ENCODE assay signal across 10 cellular contexts in genomic region chr10:35421553-35422178, GRCh38.
DNase-seq lines count a peak whose midpoint lies in the region; ATAC-seq and TF ChIP-seq lines count a peak whose summit lies in the region.
"Had no signal": no experiment of that assay in that cellular context is flagged by ENCODE, and none has a peak within 500 bp of the region (broad histone marks: within the 10 kb centered on the region; RNA-seq: fewer than 3 reads in every experiment).

No MANE protein-coding gene starts in this region.

- TF ChIP-seq CTCF in endodermal cell (conservative IDR thresholded peaks at IDR 0.05) (no peak), GM10266 (IDR thresholded peaks at IDR 0.05; ENCODE audit: control insufficient read depth, insufficient read depth, low read depth, missing control alignments) (no peak)

- no peak overlapping the region for H2BK15ac ChIP-seq in mesendoderm (replicated peaks; ENCODE audit: low read depth)

- peak overlapping the region; percentile 21 for H3K9ac ChIP-seq in endodermal cell (ENCODE audit: extremely low read depth, low read length, poor library complexity, severe bottlenecking)
- H3K9ac ChIP-seq in mesendoderm (ENCODE audit: low read length): no peak overlapping the region

- H3K79me2 ChIP-seq in mesendoderm (ENCODE audit: control insufficient read depth, insufficient read depth, low read length): peaks cover 32% of the 10 kb centered on the region

- intact Hi-C loops in aorta (cut with DNase I): no loop called here

- H4K8ac ChIP-seq in mesendoderm (ENCODE audit: low read depth, low read length): no peak overlapping the region

- peak overlapping the region; percentile 25 for H3K23ac ChIP-seq in mesendoderm (ENCODE audit: low read length)

- H3K27ac Mint-ChIP-seq in T-helper 2 cell treated with Interferon-gamma antibody and Interleukin-4, amounts not matched to agents 5 μg/mL and 100 μg/mL, for 36 hours: peak overlapping the region; percentile 6
- H3K27ac Mint-ChIP-seq in endodermal cell: peak overlapping the region; percentile 90

- no peak overlapping the region for H2BK120ac ChIP-seq in mesendoderm (ENCODE audit: low read depth, low read length)

- 66 to 67% methylated on average over 2 to 5 of the region's 5 CpGs for WGBS in endodermal cell (ENCODE audit: insufficient coverage in 1 of 2, insufficient read length in 1 of 2), 2 experiments
- WGBS in mesendoderm (ENCODE audit: extremely low coverage, insufficient coverage, low lambda C conversion rate): no CpG with 5 or more reads among the region's 5 CpGs
- 15 to 17% methylated on average over 5 of the region's 5 CpGs for WGBS in aorta, 2 donors

- ATAC-seq in aorta (ENCODE audit: low FRiP score): peak; percentile 79
- ATAC-seq in HG02759 (IDR thresholded peaks at IDR 0.05; ENCODE audit: unreplicated experiment): no peak
- ATAC-seq in GM21381 (IDR thresholded peaks at IDR 0.05; ENCODE audit: unreplicated experiment): no peak

- H3K27me3 Mint-ChIP-seq in T-helper 2 cell treated with Interferon-gamma antibody and Interleukin-4, amounts not matched to agents 5 μg/mL and 100 μg/mL, for 36 hours (ENCODE audit: low read depth): no peaks in the 10 kb centered on the region
- no peaks in the 10 kb centered on the region for H3K27me3 Mint-ChIP-seq in endodermal cell (ENCODE audit: insufficient read depth)

- H3K9me3 ChIP-seq in endodermal cell (ENCODE audit: control insufficient read depth, low read length): no peaks in the 10 kb centered on the region
- H3K9me3 ChIP-seq in aorta (ENCODE audit: control insufficient read depth, low read length): no peaks in the 10 kb centered on the region

- no peak overlapping the region for H4K5ac ChIP-seq in mesendoderm (ENCODE audit: low read length)

- H3K27ac ChIP-seq in endodermal cell (ENCODE audit: low read depth, low read length): peak overlapping the region; percentile 34
- H3K27ac ChIP-seq in mesendoderm (ENCODE audit: low read depth, low read length): peak overlapping the region; percentile 9
- H3K27ac ChIP-seq in aorta (ENCODE audit: low read depth in 1 of 2, low read length in 2 of 2): peak overlapping the region; percentile 87 to 90
- H3K27ac ChIP-seq: 22Rv1 had no signal

- H3K36me3 Mint-ChIP-seq in T-helper 2 cell treated with Interferon-gamma antibody and Interleukin-4, amounts not matched to agents 5 μg/mL and 100 μg/mL, for 36 hours (ENCODE audit: low read depth): no peaks in the 10 kb centered on the region
- no peaks in the 10 kb centered on the region for H3K36me3 Mint-ChIP-seq in endodermal cell (ENCODE audit: low read depth)

- H3K4me1 ChIP-seq in endodermal cell (ENCODE audit: control insufficient read depth, insufficient read depth, low read length): peaks cover 2% of the 10 kb centered on the region
- peaks cover 11% of the 10 kb centered on the region for H3K4me1 ChIP-seq in mesendoderm (ENCODE audit: control insufficient read depth, low read depth, low read length)
- H3K4me1 ChIP-seq in aorta (ENCODE audit: control insufficient read depth in 1 of 2, insufficient read depth in 2 of 2, low read length in 2 of 2): peaks cover 0 to 2% of the 10 kb centered on the region in 2 donors

- no peak overlapping the region for H2BK5ac ChIP-seq in mesendoderm (ENCODE audit: low read length)

- H3K36me3 ChIP-seq in endodermal cell (ENCODE audit: control insufficient read depth, insufficient read depth, low read length) (no peaks in the 10 kb centered on the region), mesendoderm (ENCODE audit: control insufficient read depth, insufficient read depth, low read length) (no peaks in the 10 kb centered on the region), aorta (ENCODE audit: control insufficient read depth in 1 of 2, insufficient read depth in 2 of 2, low read length in 1 of 2) (no peaks in the 10 kb centered on the region)

- no peak overlapping the region for H3K4me3 Mint-ChIP-seq in T-helper 2 cell treated with Interferon-gamma antibody and Interleukin-4, amounts not matched to agents 5 μg/mL and 100 μg/mL, for 36 hours
- no peak overlapping the region for H3K4me3 Mint-ChIP-seq in endodermal cell

- H3K4ac ChIP-seq in mesendoderm (ENCODE audit: low read depth, low read length): no peak overlapping the region

- H3K27me3 ChIP-seq in endodermal cell (ENCODE audit: control insufficient read depth, insufficient read depth, low read length, poor library complexity, severe bottlenecking) (no peaks in the 10 kb centered on the region), mesendoderm (ENCODE audit: insufficient read depth, low read length, poor library complexity) (no peaks in the 10 kb centered on the region), aorta (ENCODE audit: control insufficient read depth in 1 of 2, insufficient read depth in 2 of 2, low read length in 1 of 2) (no peaks in the 10 kb centered on the region)

- peak overlapping the region; percentile 37 for H3K56ac ChIP-seq in mesendoderm (ENCODE audit: low read length)

- H3K18ac ChIP-seq in mesendoderm (ENCODE audit: low read length): no peak overlapping the region

- H3K4me2 ChIP-seq in mesendoderm (ENCODE audit: low read length): no peak overlapping the region

- H3K4me1 Mint-ChIP-seq in T-helper 2 cell treated with Interferon-gamma antibody and Interleukin-4, amounts not matched to agents 5 μg/mL and 100 μg/mL, for 36 hours (ENCODE audit: low read depth): peaks cover 8% of the 10 kb centered on the region
- peaks cover 43% of the 10 kb centered on the region for H3K4me1 Mint-ChIP-seq in endodermal cell

- no peak overlapping the region for H2AK5ac ChIP-seq in mesendoderm (ENCODE audit: low read length)

- no peak for DNase-seq in T-helper 2 cell treated with Interferon-gamma antibody and Interleukin-4, amounts not matched to agents 5 μg/mL and 100 μg/mL, for 36 hours (ENCODE audit: low spot score)
- DNase-seq in T-helper 2 cell (no peak), endodermal cell (peak; percentile 71), mesendoderm (peak; percentile 91), aorta (no peak), GM10266 (ENCODE audit: extremely low spot score) (no peak)
- DNase-seq: H7 had no signal

- no peaks in the 10 kb centered on the region for H3K9me3 Mint-ChIP-seq in T-helper 2 cell treated with Interferon-gamma antibody and Interleukin-4, amounts not matched to agents 5 μg/mL and 100 μg/mL, for 36 hours
- no peaks in the 10 kb centered on the region for H3K9me3 Mint-ChIP-seq in endodermal cell

- peaks cover 30% of the 10 kb centered on the region for H3K79me1 ChIP-seq in mesendoderm (ENCODE audit: low read length)

- H3K4me3 ChIP-seq in endodermal cell (ENCODE audit: low read length): no peak overlapping the region
- no peak overlapping the region for H3K4me3 ChIP-seq in mesendoderm (ENCODE audit: low read length)
- H3K4me3 ChIP-seq in aorta (ENCODE audit: low read length in 2 of 2): no peak overlapping the region

Comparison
In these comparisons a context has a peak if more than half of its experiments do, and no peak if none do; other contexts are left out.
1. DNase-seq: peak in endodermal cell (single experiment) and mesendoderm (single experiment); none in T-helper 2 cell treated with Interferon-gamma antibody and Interleukin-4, amounts not matched to agents 5 μg/mL and 100 μg/mL, for 36 hours (single experiment), T-helper 2 cell (0 of 5), aorta (0 of 2) and GM10266 (single experiment).
2. H3K27ac ChIP-seq: peak in every context shown above with its lines; median percentile 88 in aorta; 34 in endodermal cell; 9 in mesendoderm.